Comparison of ENCODE assay signal across 8 cellular contexts in genomic region chr10:23095966-23096813, GRCh38. TPM values are rescaled to one million over a fixed set of nuclear protein-coding genes. Genes with fewer than 3 reads are reported as not detected.
DNase-seq lines count a peak whose midpoint lies in the region; ATAC-seq, FAIRE-seq and TF ChIP-seq lines count a peak whose summit lies in the region.

No MANE protein-coding gene starts in this region.

- TF ChIP-seq CTCF in NB4 (IDR thresholded peaks at IDR 0.05; ENCODE audit: low read depth, low read length): no peak
- no peak for TF ChIP-seq CTCF in fibroblast of pulmonary artery (IDR thresholded peaks at IDR 0.05; ENCODE audit: low read length, missing control alignments)
- peak; percentile 11 for TF ChIP-seq CTCF in upper lobe of right lung (IDR thresholded peaks at IDR 0.05)

- H3K9me3 ChIP-seq in upper lobe of right lung: no peaks in the 10 kb centered on the region

- no peaks in the 10 kb centered on the region for H3K36me3 Mint-ChIP-seq in naive thymus-derived CD8-positive, alpha-beta T cell

- peak; percentile 68 for FAIRE-seq in GM12891 (lab: Jason Lieb, UNC)

- ATAC-seq in HG02642 (IDR thresholded peaks at IDR 0.05; ENCODE audit: poor library complexity, unreplicated experiment): peak; percentile 67
- ATAC-seq in naive thymus-derived CD8-positive, alpha-beta T cell: peak; percentile 61 to 64
- peak; percentile 55 for ATAC-seq in upper lobe of right lung

- peak overlapping the region; percentile 83 to 94 (median 92) for H3K4me3 Mint-ChIP-seq in naive thymus-derived CD8-positive, alpha-beta T cell

- DNase-seq in A172 (ENCODE audit: low spot score) (peak; percentile 35), GM12891 (ENCODE audit: insufficient read length, low spot score) (peak; percentile 25), NB4 (ENCODE audit: low read depth) (peak; percentile 60), fibroblast of pulmonary artery (ENCODE audit: low read depth) (peak; percentile 69), upper lobe of right lung (peak; percentile 72)
- DNase-seq in activated T-cell treated with anti-CD3 and anti-CD28 coated beads, Interleukin-2, amount 50 U/mL, for 48 hours: peak; percentile 51 to 57
- DNase-seq in naive thymus-derived CD8-positive, alpha-beta T cell: peak in 8 of 10 donors; percentile 5 to 46 (median 26)

- peak overlapping the region; percentile 90 to 96 (median 93) for H3K27ac Mint-ChIP-seq in naive thymus-derived CD8-positive, alpha-beta T cell

- intact Hi-C loops in upper lobe of right lung (cut with DNase I): no loop called here

- POLR2A ChIA-PET in naive thymus-derived CD8-positive, alpha-beta T cell (lab: Charles Lee): no interaction called here

- no peaks in the 10 kb centered on the region for H3K27me3 Mint-ChIP-seq in naive thymus-derived CD8-positive, alpha-beta T cell

- no peaks in the 10 kb centered on the region for H3K27me3 ChIP-seq in upper lobe of right lung

- peaks cover 10% of the 10 kb centered on the region for H3K4me1 ChIP-seq in upper lobe of right lung

- H3K27ac ChIP-seq in upper lobe of right lung: peak overlapping the region; percentile 89

- no peaks in the 10 kb centered on the region for H3K36me3 ChIP-seq in upper lobe of right lung

- no peak; the same call in 1 of the 2 replicates for TF ChIP-seq POLR2A in GM12891 (IDR thresholded peaks at IDR 0.05; ENCODE audit: low read depth, low read length)
- no peak for TF ChIP-seq POLR2A in NB4 (IDR thresholded peaks at IDR 0.05; ENCODE audit: extremely low read depth, insufficient read length)

- H3K9me3 Mint-ChIP-seq in naive thymus-derived CD8-positive, alpha-beta T cell: peaks cover 0 to 21% (median 4%) of the 10 kb centered on the region in 9 donors

- peaks cover 23 to 48% (median 28%) of the 10 kb centered on the region in 4 donors for H3K4me1 Mint-ChIP-seq in naive thymus-derived CD8-positive, alpha-beta T cell

- peak overlapping the region; percentile 69 for H3K4me3 ChIP-seq in NB4 (ENCODE audit: low read depth, low read length)
- H3K4me3 ChIP-seq in fibroblast of pulmonary artery (replicated peaks; ENCODE audit: low read depth, low read length): peak overlapping the region; percentile 75
- peak overlapping the region; percentile 75 for H3K4me3 ChIP-seq in upper lobe of right lung

TF ChIP-seq in GM12891, 5 proteins besides CTCF, POLR2A, EP300 and RAD21:
- TF ChIP-seq TAF1 (IDR thresholded peaks at IDR 0.05; ENCODE audit: low read depth, low read length) (no peak), PAX5 (IDR thresholded peaks at IDR 0.05; ENCODE audit: insufficient read depth, low read length, severe bottlenecking) (no peak), SPI1 (IDR thresholded peaks at IDR 0.05; ENCODE audit: low read depth, low read length) (0 out of 2 replicates have a peak, but pooled peaks have one; percentile 14), POLR2AphosphoS5 (IDR thresholded peaks at IDR 0.05; ENCODE audit: low read depth, low read length) (no peak), POU2F2 (IDR thresholded peaks at IDR 0.05; ENCODE audit: low read depth, low read length) (no peak)
TF ChIP-seq in GM12891: peak in this region for 1.

RNA-seq across cellular contexts. Expression of gene MSRB2, which starts 0.8 kb away (rescaled TPM):
- 22.8 and 29.0 TPM in 2 replicates for total RNA-seq in A172 (2014; rRNA removed; shearing (Covaris generic))
- 4.5 TPM for polyA plus RNA-seq in GM12891 (2012; ENCODE audit: low read depth, missing spikeins)
- total RNA-seq in naive thymus-derived CD8-positive, alpha-beta T cell: 1 to 10 TPM; 6.1 TPM
- 10 to 100 TPM; 11.3 to 12.3 (median 12.2) TPM for polyA plus RNA-seq in naive thymus-derived CD8-positive, alpha-beta T cell
- total RNA-seq in upper lobe of right lung: 27.1 TPM

Comparison
In these comparisons a context has a peak if more than half of its experiments do, and no peak if none do; other contexts are left out.
1. Peak in every context shown above with its lines: DNase-seq, ATAC-seq, H3K4me3 ChIP-seq and H3K27ac ChIP-seq.